In the genomic region with DNA sequence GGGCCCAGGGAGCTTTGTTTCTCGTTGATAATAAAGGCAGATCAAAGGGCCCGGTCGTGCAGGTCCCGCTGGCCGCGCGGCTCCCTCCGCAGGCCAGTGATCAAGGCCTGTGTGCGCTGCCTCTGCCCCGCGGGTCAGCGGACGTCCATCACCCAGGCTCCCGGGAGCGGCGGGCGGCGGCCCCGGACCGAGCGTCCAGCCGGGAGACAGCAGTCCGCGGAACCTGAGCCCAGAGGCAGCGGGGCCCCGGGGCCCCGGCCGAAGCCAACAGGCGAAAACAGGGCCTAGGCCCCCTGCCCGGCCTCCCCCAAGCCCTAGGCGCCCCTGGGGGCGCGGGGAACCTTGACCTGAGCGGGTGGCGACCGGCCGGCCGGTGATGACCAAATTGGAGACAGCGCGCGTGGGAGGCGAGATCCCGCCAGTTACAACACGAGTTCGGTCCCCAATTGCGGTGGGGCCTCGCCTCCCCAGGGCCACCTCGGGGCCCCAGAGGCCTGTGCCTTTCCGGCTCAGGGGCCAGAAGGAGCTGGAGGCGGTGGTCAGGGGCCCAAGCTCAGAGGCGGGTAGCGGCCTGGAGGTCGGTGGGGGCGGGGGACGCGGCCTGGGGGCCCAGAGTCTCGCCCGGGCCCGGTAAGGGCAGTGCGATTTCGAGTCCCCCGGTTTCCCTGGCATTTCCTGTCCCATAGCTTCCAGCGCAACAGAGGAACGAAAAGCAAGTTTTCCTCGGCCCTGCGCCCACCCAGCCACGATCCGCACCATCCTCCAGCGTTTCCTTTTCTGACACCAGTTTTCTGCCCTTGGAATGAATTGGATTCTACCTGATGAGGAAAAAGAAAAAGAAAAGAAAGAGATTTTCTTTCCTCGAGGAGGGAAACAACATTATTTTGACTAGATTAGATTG, we compare ENCODE assay signal across 1 cellular context.
A peak's percentile ranks its signal among the peaks of the same experiment; 100 is the strongest.
TF ChIP-seq lines count a peak whose summit lies in the region.

No MANE protein-coding gene starts in this region.

TF ChIP-seq in HepG2, 621 proteins besides CTCF, POLR2A, EP300 and RAD21 (continued from another document and continues in another):
- TF ChIP-seq FOXO1 (CRISPR knock-in tag; IDR thresholded peaks at IDR 0.05), result no peak
- no peak for TF ChIP-seq ARNTL (CRISPR knock-in tag; IDR thresholded peaks at IDR 0.05)
- TF ChIP-seq AGO1 (IDR thresholded peaks at IDR 0.05; ENCODE audit: low read depth, low read length, poor library complexity, severe bottlenecking), result peak; percentile 28
- TF ChIP-seq, protein P1, sequence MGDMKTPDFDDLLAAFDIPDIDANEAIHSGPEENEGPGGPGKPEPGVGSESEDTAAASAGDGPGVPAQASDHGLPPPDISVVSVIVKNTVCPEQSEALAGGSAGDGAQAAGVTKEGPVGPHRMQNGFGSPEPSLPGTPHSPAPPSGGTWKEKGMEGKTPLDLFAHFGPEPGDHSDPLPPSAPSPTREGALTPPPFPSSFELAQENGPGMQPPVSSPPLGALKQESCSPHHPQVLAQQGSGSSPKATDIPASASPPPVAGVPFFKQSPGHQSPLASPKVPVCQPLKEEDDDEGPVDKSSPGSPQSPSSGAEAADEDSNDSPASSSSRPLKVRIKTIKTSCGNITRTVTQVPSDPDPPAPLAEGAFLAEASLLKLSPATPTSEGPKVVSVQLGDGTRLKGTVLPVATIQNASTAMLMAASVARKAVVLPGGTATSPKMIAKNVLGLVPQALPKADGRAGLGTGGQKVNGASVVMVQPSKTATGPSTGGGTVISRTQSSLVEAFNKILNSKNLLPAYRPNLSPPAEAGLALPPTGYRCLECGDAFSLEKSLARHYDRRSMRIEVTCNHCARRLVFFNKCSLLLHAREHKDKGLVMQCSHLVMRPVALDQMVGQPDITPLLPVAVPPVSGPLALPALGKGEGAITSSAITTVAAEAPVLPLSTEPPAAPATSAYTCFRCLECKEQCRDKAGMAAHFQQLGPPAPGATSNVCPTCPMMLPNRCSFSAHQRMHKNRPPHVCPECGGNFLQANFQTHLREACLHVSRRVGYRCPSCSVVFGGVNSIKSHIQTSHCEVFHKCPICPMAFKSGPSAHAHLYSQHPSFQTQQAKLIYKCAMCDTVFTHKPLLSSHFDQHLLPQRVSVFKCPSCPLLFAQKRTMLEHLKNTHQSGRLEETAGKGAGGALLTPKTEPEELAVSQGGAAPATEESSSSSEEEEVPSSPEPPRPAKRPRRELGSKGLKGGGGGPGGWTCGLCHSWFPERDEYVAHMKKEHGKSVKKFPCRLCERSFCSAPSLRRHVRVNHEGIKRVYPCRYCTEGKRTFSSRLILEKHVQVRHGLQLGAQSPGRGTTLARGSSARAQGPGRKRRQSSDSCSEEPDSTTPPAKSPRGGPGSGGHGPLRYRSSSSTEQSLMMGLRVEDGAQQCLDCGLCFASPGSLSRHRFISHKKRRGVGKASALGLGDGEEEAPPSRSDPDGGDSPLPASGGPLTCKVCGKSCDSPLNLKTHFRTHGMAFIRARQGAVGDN (CRISPR knock-in tag; IDR thresholded peaks at IDR 0.05), result peak; percentile 69
- no peak for TF ChIP-seq RFX5 (IDR thresholded peaks at IDR 0.05; ENCODE audit: low read depth, low read length)
- TF ChIP-seq ZSCAN29 (CRISPR knock-in tag; conservative IDR thresholded peaks at IDR 0.05), result 0 out of 2 replicates have a peak, but pooled peaks have one; percentile 38
- TF ChIP-seq MED8 (CRISPR knock-in tag; IDR thresholded peaks at IDR 0.05; ENCODE audit: insufficient replicate concordance), result no peak
- TF ChIP-seq SMAD1 (CRISPR knock-in tag; IDR thresholded peaks at IDR 0.05; ENCODE audit: borderline replicate concordance, low read depth), result no peak
- TF ChIP-seq, protein P2, sequence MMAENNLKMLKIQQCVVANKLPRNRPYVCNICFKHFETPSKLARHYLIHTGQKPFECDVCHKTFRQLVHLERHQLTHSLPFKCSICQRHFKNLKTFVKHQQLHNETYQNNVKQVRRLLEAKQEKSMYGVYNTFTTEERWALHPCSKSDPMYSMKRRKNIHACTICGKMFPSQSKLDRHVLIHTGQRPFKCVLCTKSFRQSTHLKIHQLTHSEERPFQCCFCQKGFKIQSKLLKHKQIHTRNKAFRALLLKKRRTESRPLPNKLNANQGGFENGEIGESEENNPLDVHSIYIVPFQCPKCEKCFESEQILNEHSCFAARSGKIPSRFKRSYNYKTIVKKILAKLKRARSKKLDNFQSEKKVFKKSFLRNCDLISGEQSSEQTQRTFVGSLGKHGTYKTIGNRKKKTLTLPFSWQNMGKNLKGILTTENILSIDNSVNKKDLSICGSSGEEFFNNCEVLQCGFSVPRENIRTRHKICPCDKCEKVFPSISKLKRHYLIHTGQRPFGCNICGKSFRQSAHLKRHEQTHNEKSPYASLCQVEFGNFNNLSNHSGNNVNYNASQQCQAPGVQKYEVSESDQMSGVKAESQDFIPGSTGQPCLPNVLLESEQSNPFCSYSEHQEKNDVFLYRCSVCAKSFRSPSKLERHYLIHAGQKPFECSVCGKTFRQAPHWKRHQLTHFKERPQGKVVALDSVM (CRISPR knock-in tag; IDR thresholded peaks at IDR 0.05), result peak; percentile 19; the same call in 1 of the 2 replicates
- TF ChIP-seq, protein P3, sequence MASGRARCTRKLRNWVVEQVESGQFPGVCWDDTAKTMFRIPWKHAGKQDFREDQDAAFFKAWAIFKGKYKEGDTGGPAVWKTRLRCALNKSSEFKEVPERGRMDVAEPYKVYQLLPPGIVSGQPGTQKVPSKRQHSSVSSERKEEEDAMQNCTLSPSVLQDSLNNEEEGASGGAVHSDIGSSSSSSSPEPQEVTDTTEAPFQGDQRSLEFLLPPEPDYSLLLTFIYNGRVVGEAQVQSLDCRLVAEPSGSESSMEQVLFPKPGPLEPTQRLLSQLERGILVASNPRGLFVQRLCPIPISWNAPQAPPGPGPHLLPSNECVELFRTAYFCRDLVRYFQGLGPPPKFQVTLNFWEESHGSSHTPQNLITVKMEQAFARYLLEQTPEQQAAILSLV (CRISPR knock-in tag; IDR thresholded peaks at IDR 0.05; ENCODE audit: borderline replicate concordance), result no peak
- no peak for TF ChIP-seq CREB1 (IDR thresholded peaks at IDR 0.05)
- no peak for TF ChIP-seq CREB1 (CRISPR knock-in tag; IDR thresholded peaks at IDR 0.05)
- TF ChIP-seq ZNF780A (CRISPR knock-in tag; IDR thresholded peaks at IDR 0.05), result no peak
- no peak for TF ChIP-seq NBN (conservative IDR thresholded peaks at IDR 0.05)
- peak; percentile 59; the same call in 1 of the 2 replicates for TF ChIP-seq ZNF333 (CRISPR knock-in tag; IDR thresholded peaks at IDR 0.05; ENCODE audit: borderline replicate concordance)
- no peak for TF ChIP-seq NFE2L1 (CRISPR knock-in tag; IDR thresholded peaks at IDR 0.05; ENCODE audit: borderline replicate concordance)
- no peak for TF ChIP-seq RAD51 (IDR thresholded peaks at IDR 0.05; ENCODE audit: borderline replicate concordance)
- 0 out of 2 replicates have a peak, but pooled peaks have one; percentile 14 for TF ChIP-seq RARA (CRISPR knock-in tag; IDR thresholded peaks at IDR 0.05)
- no peak for TF ChIP-seq NFYC (CRISPR knock-in tag; IDR thresholded peaks at IDR 0.05)
- TF ChIP-seq ZBTB42 (CRISPR knock-in tag; IDR thresholded peaks at IDR 0.05), result no peak
- TF ChIP-seq, protein P4, sequence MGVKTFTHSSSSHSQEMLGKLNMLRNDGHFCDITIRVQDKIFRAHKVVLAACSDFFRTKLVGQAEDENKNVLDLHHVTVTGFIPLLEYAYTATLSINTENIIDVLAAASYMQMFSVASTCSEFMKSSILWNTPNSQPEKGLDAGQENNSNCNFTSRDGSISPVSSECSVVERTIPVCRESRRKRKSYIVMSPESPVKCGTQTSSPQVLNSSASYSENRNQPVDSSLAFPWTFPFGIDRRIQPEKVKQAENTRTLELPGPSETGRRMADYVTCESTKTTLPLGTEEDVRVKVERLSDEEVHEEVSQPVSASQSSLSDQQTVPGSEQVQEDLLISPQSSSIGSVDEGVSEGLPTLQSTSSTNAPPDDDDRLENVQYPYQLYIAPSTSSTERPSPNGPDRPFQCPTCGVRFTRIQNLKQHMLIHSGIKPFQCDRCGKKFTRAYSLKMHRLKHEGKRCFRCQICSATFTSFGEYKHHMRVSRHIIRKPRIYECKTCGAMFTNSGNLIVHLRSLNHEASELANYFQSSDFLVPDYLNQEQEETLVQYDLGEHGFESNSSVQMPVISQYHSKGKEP (CRISPR knock-in tag; IDR thresholded peaks at IDR 0.05), result no peak
- TF ChIP-seq SOX6 (IDR thresholded peaks at IDR 0.05), result no peak
- TF ChIP-seq SOX6 (CRISPR knock-in tag; IDR thresholded peaks at IDR 0.05), result peak; percentile 64
- TF ChIP-seq, protein P5, sequence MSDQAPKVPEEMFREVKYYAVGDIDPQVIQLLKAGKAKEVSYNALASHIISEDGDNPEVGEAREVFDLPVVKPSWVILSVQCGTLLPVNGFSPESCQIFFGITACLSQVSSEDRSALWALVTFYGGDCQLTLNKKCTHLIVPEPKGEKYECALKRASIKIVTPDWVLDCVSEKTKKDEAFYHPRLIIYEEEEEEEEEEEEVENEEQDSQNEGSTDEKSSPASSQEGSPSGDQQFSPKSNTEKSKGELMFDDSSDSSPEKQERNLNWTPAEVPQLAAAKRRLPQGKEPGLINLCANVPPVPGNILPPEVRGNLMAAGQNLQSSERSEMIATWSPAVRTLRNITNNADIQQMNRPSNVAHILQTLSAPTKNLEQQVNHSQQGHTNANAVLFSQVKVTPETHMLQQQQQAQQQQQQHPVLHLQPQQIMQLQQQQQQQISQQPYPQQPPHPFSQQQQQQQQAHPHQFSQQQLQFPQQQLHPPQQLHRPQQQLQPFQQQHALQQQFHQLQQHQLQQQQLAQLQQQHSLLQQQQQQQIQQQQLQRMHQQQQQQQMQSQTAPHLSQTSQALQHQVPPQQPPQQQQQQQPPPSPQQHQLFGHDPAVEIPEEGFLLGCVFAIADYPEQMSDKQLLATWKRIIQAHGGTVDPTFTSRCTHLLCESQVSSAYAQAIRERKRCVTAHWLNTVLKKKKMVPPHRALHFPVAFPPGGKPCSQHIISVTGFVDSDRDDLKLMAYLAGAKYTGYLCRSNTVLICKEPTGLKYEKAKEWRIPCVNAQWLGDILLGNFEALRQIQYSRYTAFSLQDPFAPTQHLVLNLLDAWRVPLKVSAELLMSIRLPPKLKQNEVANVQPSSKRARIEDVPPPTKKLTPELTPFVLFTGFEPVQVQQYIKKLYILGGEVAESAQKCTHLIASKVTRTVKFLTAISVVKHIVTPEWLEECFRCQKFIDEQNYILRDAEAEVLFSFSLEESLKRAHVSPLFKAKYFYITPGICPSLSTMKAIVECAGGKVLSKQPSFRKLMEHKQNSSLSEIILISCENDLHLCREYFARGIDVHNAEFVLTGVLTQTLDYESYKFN (CRISPR knock-in tag; conservative IDR thresholded peaks at IDR 0.05), result 0 out of 2 replicates have a peak, but pooled peaks have one; percentile 23
- TF ChIP-seq ISL2 (CRISPR knock-in tag; IDR thresholded peaks at IDR 0.05), result 0 out of 2 replicates have a peak, but pooled peaks have one; percentile 16
- TF ChIP-seq ZKSCAN8 (CRISPR knock-in tag; IDR thresholded peaks at IDR 0.05; ENCODE audit: borderline replicate concordance), result no peak
- no peak for TF ChIP-seq ZNF367 (CRISPR knock-in tag; IDR thresholded peaks at IDR 0.05; ENCODE audit: borderline replicate concordance)
- peak; percentile 78; the same call in 1 of the 2 replicates for TF ChIP-seq MEIS2 (CRISPR knock-in tag; IDR thresholded peaks at IDR 0.05)
- TF ChIP-seq KDM2A (CRISPR knock-in tag; IDR thresholded peaks at IDR 0.05; ENCODE audit: borderline replicate concordance, low read depth), result peak; percentile 53; the same call in 1 of the 2 replicates
- TF ChIP-seq CBX2 (IDR thresholded peaks at IDR 0.05; ENCODE audit: low read depth, low read length), result no peak; the same call in 1 of the 2 replicates
- peak; percentile 58 for TF ChIP-seq CBX2 (CRISPR knock-in tag; IDR thresholded peaks at IDR 0.05; ENCODE audit: low read depth)
- TF ChIP-seq STAG1 (CRISPR knock-in tag; IDR thresholded peaks at IDR 0.05), result peak; percentile 20
- 0 out of 2 replicates have a peak, but pooled peaks have one; percentile 4 for TF ChIP-seq HDAC1 (CRISPR knock-in tag; IDR thresholded peaks at IDR 0.05)
- no peak for TF ChIP-seq TCF7L2 (IDR thresholded peaks at IDR 0.05; ENCODE audit: low read depth, low read length)
- TF ChIP-seq, protein P6, sequence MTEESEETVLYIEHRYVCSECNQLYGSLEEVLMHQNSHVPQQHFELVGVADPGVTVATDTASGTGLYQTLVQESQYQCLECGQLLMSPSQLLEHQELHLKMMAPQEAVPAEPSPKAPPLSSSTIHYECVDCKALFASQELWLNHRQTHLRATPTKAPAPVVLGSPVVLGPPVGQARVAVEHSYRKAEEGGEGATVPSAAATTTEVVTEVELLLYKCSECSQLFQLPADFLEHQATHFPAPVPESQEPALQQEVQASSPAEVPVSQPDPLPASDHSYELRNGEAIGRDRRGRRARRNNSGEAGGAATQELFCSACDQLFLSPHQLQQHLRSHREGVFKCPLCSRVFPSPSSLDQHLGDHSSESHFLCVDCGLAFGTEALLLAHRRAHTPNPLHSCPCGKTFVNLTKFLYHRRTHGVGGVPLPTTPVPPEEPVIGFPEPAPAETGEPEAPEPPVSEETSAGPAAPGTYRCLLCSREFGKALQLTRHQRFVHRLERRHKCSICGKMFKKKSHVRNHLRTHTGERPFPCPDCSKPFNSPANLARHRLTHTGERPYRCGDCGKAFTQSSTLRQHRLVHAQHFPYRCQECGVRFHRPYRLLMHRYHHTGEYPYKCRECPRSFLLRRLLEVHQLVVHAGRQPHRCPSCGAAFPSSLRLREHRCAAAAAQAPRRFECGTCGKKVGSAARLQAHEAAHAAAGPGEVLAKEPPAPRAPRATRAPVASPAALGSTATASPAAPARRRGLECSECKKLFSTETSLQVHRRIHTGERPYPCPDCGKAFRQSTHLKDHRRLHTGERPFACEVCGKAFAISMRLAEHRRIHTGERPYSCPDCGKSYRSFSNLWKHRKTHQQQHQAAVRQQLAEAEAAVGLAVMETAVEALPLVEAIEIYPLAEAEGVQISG (CRISPR knock-in tag; IDR thresholded peaks at IDR 0.05), result peak; percentile 13; the same call in 1 of the 2 replicates
- peak; percentile 43; the same call in 1 of the 2 replicates for TF ChIP-seq ZNF772 (CRISPR knock-in tag; IDR thresholded peaks at IDR 0.05)
- TF ChIP-seq ZFX (CRISPR knock-in tag; IDR thresholded peaks at IDR 0.05; ENCODE audit: low read depth), result peak; percentile 75
- no peak for TF ChIP-seq ZC3H4 (CRISPR knock-in tag; IDR thresholded peaks at IDR 0.05; ENCODE audit: borderline replicate concordance)
- TF ChIP-seq TMF1 (CRISPR knock-in tag; IDR thresholded peaks at IDR 0.05; ENCODE audit: low read depth), result 0 out of 2 replicates have a peak, but pooled peaks have one; percentile 29
- no peak for TF ChIP-seq LCORL (IDR thresholded peaks at IDR 0.05)
- TF ChIP-seq LCORL (CRISPR knock-in tag; IDR thresholded peaks at IDR 0.05), result peak; percentile 79
- TF ChIP-seq, protein P7, sequence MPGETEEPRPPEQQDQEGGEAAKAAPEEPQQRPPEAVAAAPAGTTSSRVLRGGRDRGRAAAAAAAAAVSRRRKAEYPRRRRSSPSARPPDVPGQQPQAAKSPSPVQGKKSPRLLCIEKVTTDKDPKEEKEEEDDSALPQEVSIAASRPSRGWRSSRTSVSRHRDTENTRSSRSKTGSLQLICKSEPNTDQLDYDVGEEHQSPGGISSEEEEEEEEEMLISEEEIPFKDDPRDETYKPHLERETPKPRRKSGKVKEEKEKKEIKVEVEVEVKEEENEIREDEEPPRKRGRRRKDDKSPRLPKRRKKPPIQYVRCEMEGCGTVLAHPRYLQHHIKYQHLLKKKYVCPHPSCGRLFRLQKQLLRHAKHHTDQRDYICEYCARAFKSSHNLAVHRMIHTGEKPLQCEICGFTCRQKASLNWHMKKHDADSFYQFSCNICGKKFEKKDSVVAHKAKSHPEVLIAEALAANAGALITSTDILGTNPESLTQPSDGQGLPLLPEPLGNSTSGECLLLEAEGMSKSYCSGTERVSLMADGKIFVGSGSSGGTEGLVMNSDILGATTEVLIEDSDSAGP (CRISPR knock-in tag; IDR thresholded peaks at IDR 0.05; ENCODE audit: borderline replicate concordance), result peak; percentile 49; the same call in 1 of the 2 replicates
- TF ChIP-seq TEAD2 (CRISPR knock-in tag; IDR thresholded peaks at IDR 0.05), result no peak
